Comparison of ENCODE assay signal across 1 cellular context in the genomic region with DNA sequence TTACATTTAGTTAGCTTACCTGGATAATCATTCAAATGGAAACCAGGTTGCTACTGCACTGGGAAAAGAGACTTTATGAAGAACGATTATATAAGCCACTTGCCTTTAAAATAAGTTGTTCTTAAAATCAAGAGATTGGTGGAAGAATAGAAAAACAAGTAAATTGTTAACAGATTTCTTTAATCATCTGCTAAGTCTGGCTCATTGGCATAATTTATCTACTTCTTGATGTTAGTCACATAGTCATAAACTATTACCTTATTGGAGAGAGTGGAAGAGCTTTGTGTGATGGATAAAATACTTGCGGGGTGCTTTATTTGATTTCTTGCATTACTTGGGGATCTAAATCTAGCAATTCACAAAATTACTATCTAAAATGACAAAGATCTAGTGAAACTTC.
TF ChIP-seq lines count a peak whose summit lies in the region.

No MANE protein-coding gene starts in this region.

TF ChIP-seq in A549, 52 proteins besides CTCF, POLR2A, EP300 and RAD21:
- TF ChIP-seq TP53 (CRISPR knock-in tag; IDR thresholded peaks at IDR 0.05) (no peak), EHMT2 (IDR thresholded peaks at IDR 0.05; ENCODE audit: low read depth) (no peak), ZNF302 (CRISPR knock-in tag; IDR thresholded peaks at IDR 0.05) (no peak), EHF (CRISPR knock-in tag; IDR thresholded peaks at IDR 0.05) (no peak), HEYL (CRISPR knock-in tag; IDR thresholded peaks at IDR 0.05) (no peak), FOSB (CRISPR knock-in tag; IDR thresholded peaks at IDR 0.05) (no peak), JUNB (IDR thresholded peaks at IDR 0.05) (no peak), KDM1A (IDR thresholded peaks at IDR 0.05; ENCODE audit: low read depth) (no peak), REST (IDR thresholded peaks at IDR 0.05) (no peak), ZFP36 (IDR thresholded peaks at IDR 0.05; ENCODE audit: borderline replicate concordance, partially characterized antibody) (no peak), SMC3 (IDR thresholded peaks at IDR 0.05) (no peak), HDAC2 (IDR thresholded peaks at IDR 0.05) (no peak), ZSCAN20 (CRISPR knock-in tag; IDR thresholded peaks at IDR 0.05) (no peak), CHD2 (IDR thresholded peaks at IDR 0.05; ENCODE audit: low read length, partially characterized antibody) (no peak), KDM5A (IDR thresholded peaks at IDR 0.05) (no peak), CBX8 (IDR thresholded peaks at IDR 0.05) (no peak), FOXS1 (CRISPR knock-in tag; IDR thresholded peaks at IDR 0.05) (no peak), HOXA7 (CRISPR knock-in tag; IDR thresholded peaks at IDR 0.05) (no peak), NPAS2 (CRISPR knock-in tag; IDR thresholded peaks at IDR 0.05; ENCODE audit: borderline replicate concordance) (no peak)
- TF ChIP-seq, protein P1, sequence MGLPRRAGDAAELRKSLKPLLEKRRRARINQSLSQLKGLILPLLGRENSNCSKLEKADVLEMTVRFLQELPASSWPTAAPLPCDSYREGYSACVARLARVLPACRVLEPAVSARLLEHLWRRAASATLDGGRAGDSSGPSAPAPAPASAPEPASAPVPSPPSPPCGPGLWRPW (IDR thresholded peaks at IDR 0.05), result no peak
